ENCODE assay signal across 17 cellular contexts in genomic region chr6:136351518-136352106, GRCh38.
DNase-seq lines count a peak whose midpoint lies in the region; ATAC-seq and TF ChIP-seq lines count a peak whose summit lies in the region.
"Had no signal": no experiment of that assay in that cellular context is flagged by ENCODE, and none has a peak within 500 bp of the region (broad histone marks: within the 10 kb centered on the region; RNA-seq: fewer than 3 reads in every experiment).

No MANE protein-coding gene starts in this region.

- no TSS peak for BruUV-seq in A673 (replicated peaks; lab: Mats Ljungman, UMichigan)

- intact Hi-C loops in A673 (cut with micrococcal nuclease; ENCODE audit: unreplicated experiment) = no loop called here

- H3K4me1 ChIP-seq in HUES64 (ENCODE audit: insufficient read depth, low read length) = peaks cover 16% of the 10 kb centered on the region
- H3K4me1 ChIP-seq in A673 (ENCODE audit: insufficient read depth, low read length, poor library complexity, severe bottlenecking) = no peaks in the 10 kb centered on the region
- H3K4me1 ChIP-seq in foreskin keratinocyte = no peaks in the 10 kb centered on the region
- no peaks in the 10 kb centered on the region for H3K4me1 ChIP-seq in hepatocyte (ENCODE audit: insufficient read depth)
- H3K4me1 ChIP-seq: breast epithelium, heart right ventricle had no signal

- H3K9me2 ChIP-seq in hepatocyte (replicated peaks; ENCODE audit: insufficient read depth) = no peaks in the 10 kb centered on the region

- CTCF ChIA-PET in A673 (lab: Charles Lee) = no interaction called here

- H3K27me3 ChIP-seq in HUES64 (ENCODE audit: insufficient read depth, low read length) (no peaks in the 10 kb centered on the region), A673 (replicated peaks; ENCODE audit: insufficient read depth, low read depth, low read length, poor library complexity) (peaks cover 3% of the 10 kb centered on the region), foreskin keratinocyte (no peaks in the 10 kb centered on the region), hepatocyte (no peaks in the 10 kb centered on the region)
- H3K27me3 ChIP-seq: breast epithelium, heart right ventricle, suprapubic skin had no signal

- H3K79me2 ChIP-seq in hepatocyte = no peaks in the 10 kb centered on the region

- no peak overlapping the region for H2AFZ ChIP-seq in hepatocyte

- no peaks in the 10 kb centered on the region for H3K9me3 ChIP-seq in HUES64 (ENCODE audit: insufficient read depth, low read depth, low read length)
- no peaks in the 10 kb centered on the region for H3K9me3 ChIP-seq in SK-N-MC (ENCODE audit: low read depth, low read length)
- no peaks in the 10 kb centered on the region for H3K9me3 ChIP-seq in A673 (ENCODE audit: low read depth, low read length, poor library complexity, severe bottlenecking)
- no peaks in the 10 kb centered on the region for H3K9me3 ChIP-seq in hepatocyte (ENCODE audit: low read depth)
- H3K9me3 ChIP-seq: breast epithelium, heart right ventricle, suprapubic skin had no signal

- H3K4me3 ChIP-seq in HUES64 (ENCODE audit: low read length) (no peak overlapping the region), SK-N-MC (peak overlapping the region; percentile 5; the same call in 1 of the 2 replicates), A673 (ENCODE audit: low read depth, low read length, poor library complexity, severe bottlenecking) (no peak overlapping the region), hepatocyte (no peak overlapping the region)
- H3K4me3 ChIP-seq: breast epithelium, heart right ventricle, suprapubic skin had no signal

- WGBS in HUES64 = 3% methylated on average over 2 of the region's 2 CpGs
- 19% methylated on average over 2 of the region's 2 CpGs for whole genome bisulfite sequencing in hepatocyte (ENCODE audit: low lambda C conversion rate, missing lambda C conversion rate)

- peak; percentile 24 for DNase-seq in ELF-1 (ENCODE audit: low read depth, low spot score)
- DNase-seq in SK-N-MC (ENCODE audit: low read depth, low spot score) = no peak
- DNase-seq in medulla oblongata (ENCODE audit: extremely low spot score) = peak; percentile 38
- DNase-seq in A673 (ENCODE audit: low spot score) = no peak
- no peak for DNase-seq in foreskin keratinocyte
- no peak for DNase-seq in hepatocyte (ENCODE audit: low spot score)
- DNase-seq: activated naive CD8-positive, alpha-beta T cell treated with anti-CD3 and anti-CD28 coated beads for 36 hours; DMS153; heart right ventricle; KG1; kidney; NCI-H1092 treated with DMSO at 0.1 percent for 48 hours; NCI-H774; stimulated activated CD4-positive, alpha-beta T cell treated with anti-CD3 and anti-CD28 coated beads, Interleukin-4, amount 100 ng/mL, for 1 hour had no signal

- H4K20me1 ChIP-seq in hepatocyte (ENCODE audit: insufficient read depth, poor library complexity, severe bottlenecking) = no peaks in the 10 kb centered on the region

- POLR2A ChIA-PET in A673 (lab: Charles Lee; ENCODE audit: low non-redundant PET) = no interaction called here

- TF ChIP-seq CTCF in A673 (conservative IDR thresholded peaks at IDR 0.05; ENCODE audit: low read depth, low read length) (no peak), foreskin keratinocyte (conservative IDR thresholded peaks at IDR 0.05) (no peak), hepatocyte (IDR thresholded peaks at IDR 0.05; ENCODE audit: poor library complexity) (no peak)

- H3K27ac ChIP-seq in HUES64 (ENCODE audit: low read depth, low read length) (0 out of 2 replicates have a peak overlapping the region, but pooled peaks have one; percentile 1), SK-N-MC (no peak overlapping the region), A673 (ENCODE audit: low read depth, low read length, poor library complexity, severe bottlenecking) (no peak overlapping the region), foreskin keratinocyte (no peak overlapping the region), hepatocyte (no peak overlapping the region)
- H3K27ac ChIP-seq: breast epithelium, heart right ventricle, suprapubic skin had no signal

- no peak overlapping the region for H3K4me2 ChIP-seq in hepatocyte

- H3K9ac ChIP-seq in HUES64 (ENCODE audit: low read depth, low read length) (no peak overlapping the region), SK-N-MC (ENCODE audit: insufficient read length) (peak overlapping the region; percentile 41)

- ATAC-seq in foreskin keratinocyte = no peak

- peaks cover 15% of the 10 kb centered on the region for H3K36me3 ChIP-seq in HUES64 (ENCODE audit: insufficient read depth, low read length)
- H3K36me3 ChIP-seq in SK-N-MC (ENCODE audit: insufficient read depth, low read length) = no peaks in the 10 kb centered on the region
- no peaks in the 10 kb centered on the region for H3K36me3 ChIP-seq in A673 (ENCODE audit: insufficient read depth, low read length, poor library complexity, severe bottlenecking)
- H3K36me3 ChIP-seq in hepatocyte (replicated peaks; ENCODE audit: insufficient read depth, low read depth) = no peaks in the 10 kb centered on the region
- H3K36me3 ChIP-seq: breast epithelium, heart right ventricle had no signal

Comparison
In these comparisons a context has a peak if more than half of its experiments do, and no peak if none do; other contexts are left out.
1. DNase-seq: peak in ELF-1 (single experiment) and medulla oblongata (single experiment); none in SK-N-MC (single experiment), A673 (single experiment), foreskin keratinocyte (0 of 2) and hepatocyte (single experiment).